In genomic region chr1:28927442-28928305, GRCh38 we compare ENCODE assay signal across 8 cellular contexts. TPM values are rescaled to one million over a fixed set of nuclear protein-coding genes. Genes with fewer than 3 reads are reported as not detected.
A peak's percentile ranks its signal among the peaks of the same experiment; 100 is the strongest.
DNase-seq lines count a peak whose midpoint lies in the region; ATAC-seq and TF ChIP-seq lines count a peak whose summit lies in the region.

No MANE protein-coding gene starts in this region.

- TF ChIP-seq CTCF in colonic mucosa (IDR thresholded peaks at IDR 0.05) (no peak), neural cell (IDR thresholded peaks at IDR 0.05; ENCODE audit: poor library complexity, severe bottlenecking) (no peak), coronary artery (IDR thresholded peaks at IDR 0.05) (no peak)

- no peaks in the 10 kb centered on the region for H3F3A ChIP-seq in neural cell (ENCODE audit: insufficient read depth, low read length, poor library complexity, severe bottlenecking)

- TF ChIP-seq POLR2A in GM18505 (IDR thresholded peaks at IDR 0.05; ENCODE audit: borderline replicate concordance, extremely low read depth, insufficient read depth, insufficient read length) = no peak

- H3K27me3 ChIP-seq in colonic mucosa (no peaks in the 10 kb centered on the region), neural cell (ENCODE audit: insufficient read depth, low read depth, low read length) (no peaks in the 10 kb centered on the region)

- no peak for TF ChIP-seq RAD21 in neural cell (conservative IDR thresholded peaks at IDR 0.05)

- H3K9me3 ChIP-seq in colonic mucosa = no peaks in the 10 kb centered on the region
- H3K9me3 ChIP-seq in neural cell (ENCODE audit: low read length) = no peaks in the 10 kb centered on the region

- ATAC-seq in GM18505 (IDR thresholded peaks at IDR 0.05; ENCODE audit: unreplicated experiment) (peak; percentile 5), GM18519 (IDR thresholded peaks at IDR 0.05; ENCODE audit: low FRiP score, unreplicated experiment) (no peak)

- H3K36me3 ChIP-seq in colonic mucosa = no peaks in the 10 kb centered on the region
- no peaks in the 10 kb centered on the region for H3K36me3 ChIP-seq in neural cell (ENCODE audit: insufficient read depth, low read length)

- H3K79me2 ChIP-seq in neural cell (replicated peaks; ENCODE audit: insufficient read depth, low read length) = peaks cover 64% of the 10 kb centered on the region

- no peak overlapping the region for H3K4me2 ChIP-seq in neural cell (ENCODE audit: low read length)

- no peak for TF ChIP-seq EP300 in neural cell (conservative IDR thresholded peaks at IDR 0.05; ENCODE audit: poor library complexity, severe bottlenecking)

- H3K27ac ChIP-seq in colonic mucosa (peak overlapping the region; percentile 73), neural cell (ENCODE audit: low read length) (peak overlapping the region; percentile 14), coronary artery (no peak overlapping the region)

- intact Hi-C loops in colonic mucosa (cut with DNase I) = no loop called here

- no peaks in the 10 kb centered on the region for H4K20me1 ChIP-seq in neural cell (ENCODE audit: insufficient read depth)

- H3K4me1 ChIP-seq in colonic mucosa = peaks cover 18% of the 10 kb centered on the region

- H3K4me3 ChIP-seq in colonic mucosa (no peak overlapping the region), neural cell (ENCODE audit: low read length) (peak overlapping the region; percentile 27), coronary artery (no peak overlapping the region)

- peak; percentile 67 for DNase-seq in NCI-H2171 (lab: John Stamatoyannopoulos, UW)
- DNase-seq in colonic mucosa = no peak
- DNase-seq in cerebellum (ENCODE audit: low spot score) = no peak
- DNase-seq in GM19240 (ENCODE audit: insufficient read length, low spot score) = no peak
- no peak for DNase-seq in coronary artery (ENCODE audit: low spot score)

- no peaks in the 10 kb centered on the region for H3K9me2 ChIP-seq in neural cell (ENCODE audit: insufficient read depth, low read length)

- no peak overlapping the region for H2AFZ ChIP-seq in neural cell (ENCODE audit: low read depth, low read length)

- H3K9ac ChIP-seq in colonic mucosa (ENCODE audit: low read depth in 2 of 2, low read length in 2 of 2) (peak overlapping the region in 1 of 2 donors; percentile 64), neural cell (ENCODE audit: low read length) (peak overlapping the region; percentile 1)

TF ChIP-seq in neural cell, 6 proteins besides CTCF, POLR2A, EP300 and RAD21:
- TF ChIP-seq MXI1 (conservative IDR thresholded peaks at IDR 0.05; ENCODE audit: poor library complexity, severe bottlenecking) (no peak), REST (IDR thresholded peaks at IDR 0.05; ENCODE audit: borderline replicate concordance) (no peak)
TF ChIP-seq in neural cell: peak in this region for 0.

RNA-seq across cellular contexts. Expression of gene EPB41, which starts 13.3 kb away (rescaled TPM):
- total RNA-seq in colonic mucosa = 10 to 100 TPM; 65.4 to 74.0 TPM
- polyA plus RNA-seq in neural cell = 62.0 and 65.2 TPM in 2 replicates
- 130 and 156 TPM in 2 replicates for polyA minus RNA-seq in neural cell
- total RNA-seq in cerebellum = 91.5 TPM

Comparison
In these comparisons a context has a peak if more than half of its experiments do, and no peak if none do; other contexts are left out.
1. H3K27ac ChIP-seq: peak in colonic mucosa (single experiment) and neural cell (single experiment); none in coronary artery (0 of 2).